Comparison of ENCODE assay signal across 1 cellular context in the genomic region with DNA sequence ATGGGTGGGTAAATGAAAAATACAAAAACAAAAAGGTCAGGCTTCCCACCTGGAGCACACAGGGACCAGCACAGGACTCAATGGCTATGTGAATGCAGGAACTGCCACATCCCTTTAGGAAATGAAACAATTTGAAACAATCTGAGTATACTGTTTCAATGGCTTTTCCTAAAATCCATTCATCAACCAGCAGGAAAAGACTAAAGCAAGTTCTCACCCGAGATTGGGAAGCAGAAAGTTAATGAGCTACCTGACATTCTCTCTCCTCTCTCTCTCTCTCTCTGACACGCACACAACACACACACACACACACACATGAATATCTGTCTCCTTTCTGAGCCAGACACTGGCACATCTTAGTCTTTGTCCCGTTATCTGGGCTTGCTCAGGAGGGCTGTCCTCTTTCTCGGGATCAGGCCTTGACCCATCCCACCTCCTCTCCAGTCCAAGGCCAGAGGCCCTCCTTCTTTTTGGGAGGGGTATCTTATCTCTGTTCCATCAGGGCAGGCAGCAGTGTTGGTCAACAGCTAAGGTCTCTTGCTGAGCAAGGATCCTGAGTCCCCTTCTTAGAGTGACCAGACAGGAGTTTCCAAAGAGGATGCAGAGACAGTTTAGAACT.
TF ChIP-seq lines count a peak whose summit lies in the region.

No MANE protein-coding gene starts in this region.

TF ChIP-seq in GM23338, 12 proteins besides CTCF, POLR2A, EP300 and RAD21 (continued from another document):
- TF ChIP-seq, protein P1, sequence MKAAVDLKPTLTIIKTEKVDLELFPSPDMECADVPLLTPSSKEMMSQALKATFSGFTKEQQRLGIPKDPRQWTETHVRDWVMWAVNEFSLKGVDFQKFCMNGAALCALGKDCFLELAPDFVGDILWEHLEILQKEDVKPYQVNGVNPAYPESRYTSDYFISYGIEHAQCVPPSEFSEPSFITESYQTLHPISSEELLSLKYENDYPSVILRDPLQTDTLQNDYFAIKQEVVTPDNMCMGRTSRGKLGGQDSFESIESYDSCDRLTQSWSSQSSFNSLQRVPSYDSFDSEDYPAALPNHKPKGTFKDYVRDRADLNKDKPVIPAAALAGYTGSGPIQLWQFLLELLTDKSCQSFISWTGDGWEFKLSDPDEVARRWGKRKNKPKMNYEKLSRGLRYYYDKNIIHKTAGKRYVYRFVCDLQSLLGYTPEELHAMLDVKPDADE (IDR thresholded peaks at IDR 0.05): no peak
- TF ChIP-seq POLR2AphosphoS5 (IDR thresholded peaks at IDR 0.05; ENCODE audit: low read depth): no peak
- no peak for TF ChIP-seq JUNB (IDR thresholded peaks at IDR 0.05; ENCODE audit: unreplicated experiment)
- no peak for TF ChIP-seq ZNF331 (CRISPR knock-in tag; IDR thresholded peaks at IDR 0.05; ENCODE audit: low read depth)
- TF ChIP-seq ZNF114 (CRISPR knock-in tag; IDR thresholded peaks at IDR 0.05): no peak
- no peak for TF ChIP-seq EZH2phosphoT487 (IDR thresholded peaks at IDR 0.05; ENCODE audit: unreplicated experiment)
- TF ChIP-seq STAT1 (IDR thresholded peaks at IDR 0.05; ENCODE audit: unreplicated experiment): no peak
- TF ChIP-seq, protein P2, sequence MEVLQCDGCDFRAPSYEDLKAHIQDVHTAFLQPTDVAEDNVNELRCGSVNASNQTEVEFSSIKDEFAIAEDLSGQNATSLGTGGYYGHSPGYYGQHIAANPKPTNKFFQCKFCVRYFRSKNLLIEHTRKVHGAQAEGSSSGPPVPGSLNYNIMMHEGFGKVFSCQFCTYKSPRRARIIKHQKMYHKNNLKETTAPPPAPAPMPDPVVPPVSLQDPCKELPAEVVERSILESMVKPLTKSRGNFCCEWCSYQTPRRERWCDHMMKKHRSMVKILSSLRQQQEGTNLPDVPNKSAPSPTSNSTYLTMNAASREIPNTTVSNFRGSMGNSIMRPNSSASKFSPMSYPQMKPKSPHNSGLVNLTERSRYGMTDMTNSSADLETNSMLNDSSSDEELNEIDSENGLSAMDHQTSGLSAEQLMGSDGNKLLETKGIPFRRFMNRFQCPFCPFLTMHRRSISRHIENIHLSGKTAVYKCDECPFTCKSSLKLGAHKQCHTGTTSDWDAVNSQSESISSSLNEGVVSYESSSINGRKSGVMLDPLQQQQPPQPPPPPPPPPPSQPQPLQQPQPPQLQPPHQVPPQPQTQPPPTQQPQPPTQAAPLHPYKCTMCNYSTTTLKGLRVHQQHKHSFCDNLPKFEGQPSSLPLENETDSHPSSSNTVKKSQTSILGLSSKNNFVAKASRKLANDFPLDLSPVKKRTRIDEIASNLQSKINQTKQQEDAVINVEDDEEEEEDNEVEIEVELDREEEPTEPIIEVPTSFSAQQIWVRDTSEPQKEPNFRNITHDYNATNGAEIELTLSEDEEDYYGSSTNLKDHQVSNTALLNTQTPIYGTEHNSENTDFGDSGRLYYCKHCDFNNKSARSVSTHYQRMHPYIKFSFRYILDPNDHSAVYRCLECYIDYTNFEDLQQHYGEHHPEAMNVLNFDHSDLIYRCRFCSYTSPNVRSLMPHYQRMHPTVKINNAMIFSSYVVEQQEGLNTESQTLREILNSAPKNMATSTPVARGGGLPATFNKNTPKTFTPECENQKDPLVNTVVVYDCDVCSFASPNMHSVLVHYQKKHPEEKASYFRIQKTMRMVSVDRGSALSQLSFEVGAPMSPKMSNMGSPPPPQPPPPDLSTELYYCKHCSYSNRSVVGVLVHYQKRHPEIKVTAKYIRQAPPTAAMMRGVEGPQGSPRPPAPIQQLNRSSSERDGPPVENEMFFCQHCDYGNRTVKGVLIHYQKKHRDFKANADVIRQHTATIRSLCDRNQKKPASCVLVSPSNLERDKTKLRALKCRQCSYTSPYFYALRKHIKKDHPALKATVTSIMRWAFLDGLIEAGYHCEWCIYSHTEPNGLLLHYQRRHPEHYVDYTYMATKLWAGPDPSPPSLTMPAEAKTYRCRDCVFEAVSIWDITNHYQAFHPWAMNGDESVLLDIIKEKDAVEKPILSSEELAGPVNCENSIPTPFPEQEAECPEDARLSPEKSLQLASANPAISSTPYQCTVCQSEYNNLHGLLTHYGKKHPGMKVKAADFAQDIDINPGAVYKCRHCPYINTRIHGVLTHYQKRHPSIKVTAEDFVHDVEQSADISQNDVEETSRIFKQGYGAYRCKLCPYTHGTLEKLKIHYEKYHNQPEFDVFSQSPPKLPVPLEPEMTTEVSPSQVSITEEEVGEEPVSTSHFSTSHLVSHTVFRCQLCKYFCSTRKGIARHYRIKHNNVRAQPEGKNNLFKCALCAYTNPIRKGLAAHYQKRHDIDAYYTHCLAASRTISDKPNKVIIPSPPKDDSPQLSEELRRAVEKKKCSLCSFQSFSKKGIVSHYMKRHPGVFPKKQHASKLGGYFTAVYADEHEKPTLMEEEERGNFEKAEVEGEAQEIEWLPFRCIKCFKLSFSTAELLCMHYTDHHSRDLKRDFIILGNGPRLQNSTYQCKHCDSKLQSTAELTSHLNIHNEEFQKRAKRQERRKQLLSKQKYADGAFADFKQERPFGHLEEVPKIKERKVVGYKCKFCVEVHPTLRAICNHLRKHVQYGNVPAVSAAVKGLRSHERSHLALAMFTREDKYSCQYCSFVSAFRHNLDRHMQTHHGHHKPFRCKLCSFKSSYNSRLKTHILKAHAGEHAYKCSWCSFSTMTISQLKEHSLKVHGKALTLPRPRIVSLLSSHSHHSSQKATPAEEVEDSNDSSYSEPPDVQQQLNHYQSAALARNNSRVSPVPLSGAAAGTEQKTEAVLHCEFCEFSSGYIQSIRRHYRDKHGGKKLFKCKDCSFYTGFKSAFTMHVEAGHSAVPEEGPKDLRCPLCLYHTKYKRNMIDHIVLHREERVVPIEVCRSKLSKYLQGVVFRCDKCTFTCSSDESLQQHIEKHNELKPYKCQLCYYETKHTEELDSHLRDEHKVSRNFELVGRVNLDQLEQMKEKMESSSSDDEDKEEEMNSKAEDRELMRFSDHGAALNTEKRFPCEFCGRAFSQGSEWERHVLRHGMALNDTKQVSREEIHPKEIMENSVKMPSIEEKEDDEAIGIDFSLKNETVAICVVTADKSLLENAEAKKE (CRISPR knock-in tag; IDR thresholded peaks at IDR 0.05): no peak
- no peak for TF ChIP-seq CREB1 (CRISPR knock-in tag; IDR thresholded peaks at IDR 0.05; ENCODE audit: low read depth)
- TF ChIP-seq EZH2 (IDR thresholded peaks at IDR 0.05; ENCODE audit: low read depth, unreplicated experiment): no peak
- no peak for TF ChIP-seq REST (IDR thresholded peaks at IDR 0.05; ENCODE audit: unreplicated experiment)
